ENCODE assay signal across 19 cellular contexts in genomic region chr16:86389566-86390328, GRCh38.
DNase-seq lines count a peak whose midpoint lies in the region; TF ChIP-seq lines count a peak whose summit lies in the region.
"Had no signal": no experiment of that assay in that cellular context is flagged by ENCODE, and none has a peak within 500 bp of the region (broad histone marks: within the 10 kb centered on the region; RNA-seq: fewer than 3 reads in every experiment).

No MANE protein-coding gene starts in this region.

- H3K9me3 ChIP-seq in adrenal gland (replicated peaks in 1 of 3) (no peaks in the 10 kb centered on the region), fibroblast of lung (ENCODE audit: control insufficient read depth, insufficient read depth, low read depth, low read length) (no peaks in the 10 kb centered on the region), thyroid gland (no peaks in the 10 kb centered on the region)
- H3K9me3 ChIP-seq: A549 had no signal

- no peak overlapping the region for H2AFZ ChIP-seq in fibroblast of lung (ENCODE audit: low read length)

- H3K27me3 ChIP-seq in adrenal gland = peaks cover 10% of the 10 kb centered on the region
- no peaks in the 10 kb centered on the region for H3K27me3 ChIP-seq in fibroblast of lung (ENCODE audit: control insufficient read depth, insufficient read depth, low read length)
- H3K27me3 ChIP-seq in thyroid gland = no peaks in the 10 kb centered on the region
- H3K27me3 ChIP-seq: SJSA1 had no signal

- H3K4me2 ChIP-seq in fibroblast of lung (ENCODE audit: extremely low read depth, insufficient read depth, low read length) = peak overlapping the region; percentile 18
- H3K4me2 ChIP-seq: A549 had no signal

- no peaks in the 10 kb centered on the region for H4K20me1 ChIP-seq in fibroblast of lung (ENCODE audit: control insufficient read depth, extremely low read depth, insufficient read depth, low read length)

- H3K4me1 ChIP-seq in adrenal gland (replicated peaks in 1 of 2) (no peaks in the 10 kb centered on the region), fibroblast of lung (ENCODE audit: control insufficient read depth, extremely low read depth, insufficient read depth, low read length) (peaks cover 17% of the 10 kb centered on the region), thyroid gland (no peaks in the 10 kb centered on the region)

- H3K4me3 ChIP-seq in adrenal gland (no peak overlapping the region), fibroblast of lung (replicated peaks in 1 of 4; ENCODE audit: control extremely low read depth in 1 of 4, insufficient read depth in 1 of 4, low read depth in 3 of 4, low read length in 4 of 4) (no peak overlapping the region), thyroid gland (replicated peaks in 1 of 3) (no peak overlapping the region)
- H3K4me3 ChIP-seq: A549, SJSA1 had no signal

- H3K79me2 ChIP-seq in fibroblast of lung (ENCODE audit: control insufficient read depth, insufficient read depth, low read length) = no peaks in the 10 kb centered on the region

- H3K9ac ChIP-seq in fibroblast of lung (ENCODE audit: insufficient read depth, low read length) = no peak overlapping the region

- TF ChIP-seq CTCF in adrenal gland (IDR thresholded peaks at IDR 0.05) (no peak), fibroblast of lung (conservative IDR thresholded peaks at IDR 0.05 in 1 of 2, IDR thresholded peaks at IDR 0.05 in 1 of 2; ENCODE audit: low read depth in 1 of 2, low read length in 2 of 2) (no peak), thyroid gland (IDR thresholded peaks at IDR 0.05) (no peak)

- DNase-seq in GM03348 (ENCODE audit: low spot score) = peak; percentile 18
- peak in 4 of 7 donors; percentile 24 to 55 (median 33) for DNase-seq in adrenal gland
- peak in 1 of 2 donors; percentile 62 for DNase-seq in fibroblast of lung (ENCODE audit: low read depth in 2 of 2)
- peak; percentile 91 to 96 for DNase-seq in lung microvascular endothelial cell (ENCODE audit: low read depth in 2 of 2)
- DNase-seq in activated naive CD4-positive, alpha-beta T cell treated with anti-CD3 and anti-CD28 coated beads, Interleukin-2, amount 50 U/mL, for 16 hours = no peak
- no peak for DNase-seq in T1000 (lab: John Stamatoyannopoulos, UW)
- DNase-seq in thyroid gland = no peak
- no peak for DNase-seq in COLO829 (ENCODE audit: low spot score)
- DNase-seq: C1 segment of cervical spinal cord; CD8-positive, alpha-beta memory T cell; Karpas-422; NCI-H1048; NCI-H1436; NCI-H1930; NCI-H345; NCI-H526 had no signal

- WGBS in adrenal gland, 4 donors = 48 to 63% (median 57%) methylated on average over 16 to 17 of the region's 17 CpGs
- 62 to 69% methylated on average over 17 of the region's 17 CpGs for WGBS in thyroid gland, 2 donors

- intact Hi-C loops in adrenal gland (cut with DNase I) = no loop called here
- intact Hi-C loops in thyroid gland (cut with DNase I) = no loop called here

- TF ChIP-seq POLR2A in adrenal gland (IDR thresholded peaks at IDR 0.05) (no peak), thyroid gland (IDR thresholded peaks at IDR 0.05) (no peak)

- H3K27ac ChIP-seq in adrenal gland = no peak overlapping the region
- peak overlapping the region; percentile 49 for H3K27ac ChIP-seq in fibroblast of lung (ENCODE audit: insufficient read depth, low read length)
- no peak overlapping the region for H3K27ac ChIP-seq in thyroid gland
- H3K27ac ChIP-seq: A549, HL-60, SJSA1 had no signal

- no peaks in the 10 kb centered on the region for H3K36me3 ChIP-seq in adrenal gland (replicated peaks in 1 of 2)
- H3K36me3 ChIP-seq in fibroblast of lung (ENCODE audit: control insufficient read depth, insufficient read depth, low read length) = no peaks in the 10 kb centered on the region
- no peaks in the 10 kb centered on the region for H3K36me3 ChIP-seq in thyroid gland
- H3K36me3 ChIP-seq: SJSA1 had no signal

Comparison
In these comparisons a context has a peak if more than half of its experiments do, and no peak if none do; other contexts are left out.
1. DNase-seq: peak in GM03348 (single experiment), adrenal gland (4 of 7) and lung microvascular endothelial cell (2 of 2); none in activated naive CD4-positive, alpha-beta T cell treated with anti-CD3 and anti-CD28 coated beads, Interleukin-2, amount 50 U/mL, for 16 hours (single experiment), T1000 (single experiment), thyroid gland (0 of 2) and COLO829 (single experiment).